ENCODE assay signal across 8 cellular contexts in the genomic region with DNA sequence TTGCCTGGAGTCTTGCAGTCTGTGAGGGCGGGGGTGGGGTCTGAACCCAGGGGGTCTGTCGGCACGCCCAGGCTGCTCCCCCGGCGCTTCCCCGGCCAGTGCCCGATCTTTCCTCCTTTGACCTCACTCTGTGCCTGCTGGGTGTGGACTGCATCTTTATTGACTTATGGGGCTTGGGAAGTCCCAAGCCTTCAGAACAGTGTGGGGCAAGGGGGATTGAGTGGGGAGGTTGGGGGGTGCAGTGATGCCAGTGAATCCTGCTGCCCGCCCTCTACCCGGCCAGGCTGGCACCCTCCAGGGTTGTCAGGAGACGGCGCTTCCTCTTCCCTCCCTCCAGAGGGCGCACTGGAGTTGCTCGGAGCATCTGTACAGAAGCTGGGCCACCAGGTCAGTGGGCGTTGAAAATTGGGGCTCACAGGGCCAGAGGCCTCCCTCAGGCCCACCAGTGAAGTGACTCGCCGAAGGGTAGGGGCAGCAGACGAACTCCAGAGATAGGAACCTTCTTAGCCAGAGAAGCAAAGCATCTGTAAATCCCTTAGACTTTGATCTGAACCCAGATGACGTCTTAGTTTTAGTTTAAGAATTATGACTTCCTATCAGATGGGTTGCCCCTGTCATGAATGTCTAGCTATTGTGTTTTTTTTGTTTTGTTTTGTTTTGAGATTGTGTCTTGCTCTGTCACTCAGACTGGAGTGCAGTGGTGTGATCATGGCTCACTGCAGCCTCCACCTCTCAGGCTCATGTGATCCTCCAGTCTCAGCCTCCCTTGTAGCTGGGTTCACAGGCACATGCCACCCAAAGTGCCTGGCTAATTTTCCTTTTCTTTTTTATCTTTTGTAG.
A peak's percentile ranks its signal among the peaks of the same experiment; 100 is the strongest.
DNase-seq lines count a peak whose midpoint lies in the region; ATAC-seq and TF ChIP-seq lines count a peak whose summit lies in the region.

No MANE protein-coding gene starts in this region.

- H3K27me3 Mint-ChIP-seq in activated T-cell treated with anti-CD3 and anti-CD28 coated beads, Interleukin-2, amount 50 U/mL, for 72 hours (ENCODE audit: low read depth): no peaks in the 10 kb centered on the region

- H4K20me1 ChIP-seq in OCI-LY7 (ENCODE audit: insufficient read depth, low read length): no peaks in the 10 kb centered on the region

- H3K36me3 ChIP-seq in OCI-LY7 (ENCODE audit: insufficient read depth, low read length): no peaks in the 10 kb centered on the region

- ATAC-seq in activated T-cell treated with anti-CD3 and anti-CD28 coated beads, Interleukin-2, amount 50 U/mL, for 72 hours (replicated peaks in 1 of 2): peak; percentile 85 to 92
- ATAC-seq in GM21717 (IDR thresholded peaks at IDR 0.05; ENCODE audit: unreplicated experiment) (no peak), HG02642 (IDR thresholded peaks at IDR 0.05; ENCODE audit: poor library complexity, unreplicated experiment) (no peak)

- H3K27ac ChIP-seq in OCI-LY7 (ENCODE audit: low read depth, low read length, poor library complexity, severe bottlenecking): no peak overlapping the region

- BruUV-seq in OCI-LY7 (replicated peaks; lab: Mats Ljungman, UMichigan): no TSS peak

- no peaks in the 10 kb centered on the region for H3K4me1 ChIP-seq in OCI-LY7 (ENCODE audit: insufficient read depth, low read length, poor library complexity, severe bottlenecking)

- no peaks in the 10 kb centered on the region for H3K9me3 ChIP-seq in OCI-LY7 (ENCODE audit: low read length)

- no peak overlapping the region for H2AFZ ChIP-seq in OCI-LY7 (ENCODE audit: low read length)

- CTCF ChIA-PET in OCI-LY7 (lab: Charles Lee; ENCODE audit: unreplicated experiment): interaction anchor here (0.5 to 1.0 kb wide), 3 partner anchors 36 to 59 kb away, joined by 3 read pairs; no protein-coding TSS in a partner anchor

- H3K27ac Mint-ChIP-seq in activated T-cell treated with anti-CD3 and anti-CD28 coated beads, Interleukin-2, amount 50 U/mL, for 72 hours: no peak overlapping the region

- DNase-seq in NK-92 treated with Interleukin-12 subunit alpha and Interleukin-12 subunit beta, amount 100 ng/mL, for 24 hours (lab: John Stamatoyannopoulos, UW): peak; percentile 7
- no peak for DNase-seq in NK-92 (lab: John Stamatoyannopoulos, UW; ENCODE audit: unreplicated experiment)
- peak; percentile 72 for DNase-seq in OCI-LY7 (ENCODE audit: low spot score)
- DNase-seq in activated T-cell treated with anti-CD3 and anti-CD28 coated beads, Interleukin-2, amount 50 U/mL, for 72 hours: peak; percentile 68 to 69
- DNase-seq in globus pallidus (ENCODE audit: low spot score): peak; percentile 57
- no peak for DNase-seq in retinal pigment epithelial cell (ENCODE audit: low read depth)

- no peaks in the 10 kb centered on the region for H3K79me2 ChIP-seq in OCI-LY7 (ENCODE audit: insufficient read depth, low read depth, low read length)

- no peaks in the 10 kb centered on the region for H3K36me3 Mint-ChIP-seq in activated T-cell treated with anti-CD3 and anti-CD28 coated beads, Interleukin-2, amount 50 U/mL, for 72 hours (ENCODE audit: insufficient read depth in 2 of 2)

- H3K4me3 ChIP-seq in OCI-LY7 (ENCODE audit: low read depth, low read length, poor library complexity, severe bottlenecking): no peak overlapping the region
- H3K4me3 ChIP-seq in retinal pigment epithelial cell (ENCODE audit: low read length): no peak overlapping the region

- H3K9me3 Mint-ChIP-seq in activated T-cell treated with anti-CD3 and anti-CD28 coated beads, Interleukin-2, amount 50 U/mL, for 72 hours: no peaks in the 10 kb centered on the region

- H3K4me2 ChIP-seq in OCI-LY7 (ENCODE audit: low read length): no peak overlapping the region

- no peaks in the 10 kb centered on the region for H3K4me1 Mint-ChIP-seq in activated T-cell treated with anti-CD3 and anti-CD28 coated beads, Interleukin-2, amount 50 U/mL, for 72 hours (ENCODE audit: low read depth)

- intact Hi-C loops in OCI-LY7 (cut with micrococcal nuclease; ENCODE audit: unreplicated experiment): loop anchor here (2.0 kb wide), 1 partner anchor 44 kb away; no protein-coding TSS in a partner anchor

- H3K4me3 Mint-ChIP-seq in activated T-cell treated with anti-CD3 and anti-CD28 coated beads, Interleukin-2, amount 50 U/mL, for 72 hours: no peak overlapping the region

- TF ChIP-seq CTCF in OCI-LY7 (conservative IDR thresholded peaks at IDR 0.05; ENCODE audit: low read length) (peak; percentile 87), retinal pigment epithelial cell (conservative IDR thresholded peaks at IDR 0.05; ENCODE audit: low read depth, low read length) (peak; percentile 84)

- POLR2A ChIA-PET in OCI-LY7 (lab: Charles Lee): interaction anchor here (0.9 kb wide), 1 partner anchor 43 kb away, joined by 3 read pairs; no protein-coding TSS in a partner anchor

- H3K9me2 ChIP-seq in OCI-LY7 (ENCODE audit: insufficient read depth, low read length): no peaks in the 10 kb centered on the region

Comparison
In these comparisons a context has a peak if more than half of its experiments do, and no peak if none do; other contexts are left out.
1. DNase-seq: peak in NK-92 treated with Interleukin-12 subunit alpha and Interleukin-12 subunit beta, amount 100 ng/mL, for 24 hours (single experiment), OCI-LY7 (single experiment), activated T-cell treated with anti-CD3 and anti-CD28 coated beads, Interleukin-2, amount 50 U/mL, for 72 hours (2 of 2) and globus pallidus (single experiment); none in NK-92 (single experiment) and retinal pigment epithelial cell (single experiment).
2. ATAC-seq: peak in activated T-cell treated with anti-CD3 and anti-CD28 coated beads, Interleukin-2, amount 50 U/mL, for 72 hours (2 of 2); none in GM21717 (single experiment) and HG02642 (single experiment).